Comparison of ENCODE assay signal across 11 cellular contexts in genomic region chr2:231002641-231003040, GRCh38. TPM values are rescaled to one million over a fixed set of nuclear protein-coding genes. Genes with fewer than 3 reads are reported as not detected.
"Had no signal": no experiment of that assay in that cellular context is flagged by ENCODE, and none has a peak within 500 bp of the region (broad histone marks: within the 10 kb centered on the region; RNA-seq: fewer than 3 reads in every experiment).

No MANE protein-coding gene starts in this region.

- H3K9ac ChIP-seq: GM23248 had no signal

- H3K27ac Mint-ChIP-seq: GM23338, H9, HFFc6 had no signal

- H2AFZ ChIP-seq: GM23248, GM23338 had no signal

- DNase-seq: GOT3, H7, H9, HCEC 1CT, HFFc6 had no signal

- H3K4me2 ChIP-seq: GM23338 had no signal

- H3K4me3 Mint-ChIP-seq: GM23338, H9, HFFc6 had no signal

- H3K4me1 ChIP-seq: HAP-1 had no signal

- H3K36me3 ChIP-seq: HAP-1 had no signal

- H3K27ac ChIP-seq: GM23248 had no signal

- FAIRE-seq: H54 had no signal

- ATAC-seq: GM23338, HCT116 had no signal

- H3K4me3 ChIP-seq: GM23248, GM23338, HAP-1 had no signal

- H3K9me3 ChIP-seq: HAP-1 had no signal

RNA-seq across cellular contexts. Expression of gene SPATA3, which starts 6.7 kb away (rescaled TPM):
- total RNA-seq: GM23248, GM23338, H4, H7, H9, HFFc6 had no signal
- polyA plus RNA-seq: GM23248, GM23338 had no signal

RNA-seq across cellular contexts. Expression of gene C2orf72, which starts 34.7 kb away (rescaled TPM):
- total RNA-seq: HFFc6 had no signal
- polyA plus RNA-seq: GM23248 had no signal
